ENCODE assay signal across 15 cellular contexts in the genomic region with DNA sequence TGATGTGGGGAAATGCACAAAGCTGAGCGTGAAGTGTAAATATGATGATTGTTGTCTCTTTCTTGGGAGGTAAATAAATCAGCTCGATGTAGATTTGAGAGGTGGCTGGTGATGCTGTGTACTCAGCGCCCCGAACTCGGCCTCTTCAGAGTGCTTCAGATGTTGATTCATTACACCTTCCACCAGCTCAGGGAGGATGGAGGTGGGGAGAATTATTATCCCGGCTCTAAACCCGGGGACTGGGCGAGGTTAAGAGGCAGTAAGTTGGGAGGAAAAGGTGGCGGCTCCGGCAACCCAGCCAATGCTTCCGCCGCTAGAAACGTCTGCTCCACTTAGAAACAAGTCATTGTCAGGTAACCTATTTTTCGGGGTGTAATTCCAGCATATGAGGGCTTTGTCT.
"Had no signal": no experiment of that assay in that cellular context is flagged by ENCODE, and none has a peak within 500 bp of the region (broad histone marks: within the 10 kb centered on the region; RNA-seq: fewer than 3 reads in every experiment).

No MANE protein-coding gene starts in this region.

- H3K27ac Mint-ChIP-seq: activated naive CD8-positive, alpha-beta T cell treated with anti-CD3 and anti-CD28 coated beads for 36 hours; natural killer cell treated with Interleukin-12 subunit alpha and Interleukin-12 subunit beta and Interleukin-15 and Interleukin-18, amount 100 ng/mL, for 72 hours had no signal

- H3K27ac ChIP-seq: esophagus muscularis mucosa, suprapubic skin, transverse colon had no signal

- H3K36me3 ChIP-seq: esophagus muscularis mucosa, suprapubic skin, transverse colon had no signal

- H3K9me3 ChIP-seq: esophagus muscularis mucosa, suprapubic skin, transverse colon had no signal

- H3K4me1 Mint-ChIP-seq: activated naive CD8-positive, alpha-beta T cell treated with anti-CD3 and anti-CD28 coated beads for 36 hours; stimulated activated naive CD8-positive, alpha-beta T cell treated with anti-CD3 and anti-CD28 coated beads, Interleukin-15, amount 100 ng/mL, for 72 hours had no signal

- DNase-seq: activated CD4-positive, alpha-beta T cell treated with anti-CD3 and anti-CD28 coated beads, Interleukin-2, amount 50 U/mL, for 4 hours; activated naive CD8-positive, alpha-beta T cell treated with anti-CD3 and anti-CD28 coated beads for 36 hours; activated T-cell treated with anti-CD3 and anti-CD28 coated beads for 4 hours; amygdala; dermis blood vessel endothelial cell; effector memory CD4-positive, alpha-beta T cell; nucleus accumbens; stimulated activated CD4-positive, alpha-beta T cell treated with anti-CD3 and anti-CD28 coated beads, Interleukin-4, amount 100 ng/mL, for 1 hour; stimulated activated naive CD8-positive, alpha-beta T cell treated with anti-CD3 and anti-CD28 coated beads, Interleukin-15, amount 100 ng/mL, for 72 hours; transverse colon had no signal

- H3K4me3 ChIP-seq: esophagus muscularis mucosa, smooth muscle cell, suprapubic skin, transverse colon had no signal

- H3K4me3 Mint-ChIP-seq: activated naive CD8-positive, alpha-beta T cell treated with anti-CD3 and anti-CD28 coated beads for 36 hours; natural killer cell treated with Interleukin-12 subunit alpha and Interleukin-12 subunit beta and Interleukin-15 and Interleukin-18, amount 100 ng/mL, for 72 hours; stimulated activated naive CD8-positive, alpha-beta T cell treated with anti-CD3 and anti-CD28 coated beads, Interleukin-15, amount 100 ng/mL, for 72 hours had no signal

- H3K4me2 ChIP-seq: smooth muscle cell had no signal

- ATAC-seq: natural killer cell treated with Interleukin-12 subunit alpha and Interleukin-12 subunit beta and Interleukin-15 and Interleukin-18, amount 100 ng/mL, for 72 hours; sciatic nerve; stimulated activated naive CD8-positive, alpha-beta T cell treated with anti-CD3 and anti-CD28 coated beads, Interleukin-15, amount 100 ng/mL, for 72 hours had no signal

- H3K4me1 ChIP-seq: esophagus muscularis mucosa, suprapubic skin, transverse colon had no signal

- H3K9me3 Mint-ChIP-seq: activated naive CD8-positive, alpha-beta T cell treated with anti-CD3 and anti-CD28 coated beads for 36 hours; natural killer cell treated with Interleukin-12 subunit alpha and Interleukin-12 subunit beta and Interleukin-15 and Interleukin-18, amount 100 ng/mL, for 72 hours; stimulated activated naive CD8-positive, alpha-beta T cell treated with anti-CD3 and anti-CD28 coated beads, Interleukin-15, amount 100 ng/mL, for 72 hours had no signal

- H3K36me3 Mint-ChIP-seq: activated naive CD8-positive, alpha-beta T cell treated with anti-CD3 and anti-CD28 coated beads for 36 hours; natural killer cell treated with Interleukin-12 subunit alpha and Interleukin-12 subunit beta and Interleukin-15 and Interleukin-18, amount 100 ng/mL, for 72 hours had no signal
